Comparison of ENCODE assay signal across 8 cellular contexts in genomic region chr15:37101634-37102314, GRCh38. TPM values are rescaled to one million over a fixed set of nuclear protein-coding genes. Genes with fewer than 3 reads are reported as not detected.
DNase-seq lines count a peak whose midpoint lies in the region; ATAC-seq and TF ChIP-seq lines count a peak whose summit lies in the region.

No MANE protein-coding gene starts in this region.

- no peak overlapping the region for H3K27ac Mint-ChIP-seq in activated T-helper 2 cell treated with anti-CD3 and anti-CD28 coated beads, Interferon-gamma antibody, Interleukin-2, Interleukin-4, amounts not matched to agents 10 μg/mL and 5 μg/mL and 100 μg/mL, durations not matched to agents 14 hours and 24 hours and 36 hours

- DNase-seq in GM10266 (ENCODE audit: extremely low spot score) (peak; percentile 76), NCI-H2227 treated with DMSO at 0.1 percent for 48 hours (lab: John Stamatoyannopoulos, UW) (peak; percentile 32), Right ventricle myocardium inferior (ENCODE audit: missing footprints) (peak; percentile 85), omental fat pad (ENCODE audit: low spot score) (no peak), superior temporal gyrus (ENCODE audit: extremely low spot score) (no peak)
- no peak for DNase-seq in activated T-helper 2 cell treated with anti-CD3 and anti-CD28 coated beads, Interferon-gamma antibody, Interleukin-2, Interleukin-4, amounts not matched to agents 10 μg/mL and 5 μg/mL and 100 μg/mL, durations not matched to agents 14 hours and 24 hours and 36 hours (ENCODE audit: low spot score)

- peaks cover 7% of the 10 kb centered on the region for H3K36me3 Mint-ChIP-seq in activated T-helper 2 cell treated with anti-CD3 and anti-CD28 coated beads, Interferon-gamma antibody, Interleukin-2, Interleukin-4, amounts not matched to agents 10 μg/mL and 5 μg/mL and 100 μg/mL, durations not matched to agents 14 hours and 24 hours and 36 hours (ENCODE audit: low read depth)

- H3K27ac ChIP-seq in 22Rv1 = peak overlapping the region; percentile 71

- H3K9me3 Mint-ChIP-seq in activated T-helper 2 cell treated with anti-CD3 and anti-CD28 coated beads, Interferon-gamma antibody, Interleukin-2, Interleukin-4, amounts not matched to agents 10 μg/mL and 5 μg/mL and 100 μg/mL, durations not matched to agents 14 hours and 24 hours and 36 hours = peaks cover 6% of the 10 kb centered on the region

- peaks cover 23% of the 10 kb centered on the region for H3K4me1 Mint-ChIP-seq in activated T-helper 2 cell treated with anti-CD3 and anti-CD28 coated beads, Interferon-gamma antibody, Interleukin-2, Interleukin-4, amounts not matched to agents 10 μg/mL and 5 μg/mL and 100 μg/mL, durations not matched to agents 14 hours and 24 hours and 36 hours (ENCODE audit: low read depth)

- TF ChIP-seq CTCF in 22Rv1 (IDR thresholded peaks at IDR 0.05) (no peak), GM10266 (IDR thresholded peaks at IDR 0.05; ENCODE audit: control insufficient read depth, insufficient read depth, low read depth, missing control alignments) (no peak), omental fat pad (IDR thresholded peaks at IDR 0.05) (no peak)

- intact Hi-C loops in activated T-helper 2 cell treated with anti-CD3 and anti-CD28 coated beads, Interferon-gamma antibody, Interleukin-2, Interleukin-4, amounts not matched to agents 10 μg/mL and 5 μg/mL and 100 μg/mL, durations not matched to agents 14 hours and 24 hours and 36 hours (cut with micrococcal nuclease) = loop anchor here (10.0 kb wide), 1 partner anchor 1153 kb away; the partner anchor contains the start of gene SPRED1
- intact Hi-C loops in Right ventricle myocardium inferior (cut with DNase I) = loop anchor here (5.0 to 10.0 kb wide), 4 partner anchors 307 to 1349 kb away; no protein-coding TSS in a partner anchor

- H3K4me3 Mint-ChIP-seq in activated T-helper 2 cell treated with anti-CD3 and anti-CD28 coated beads, Interferon-gamma antibody, Interleukin-2, Interleukin-4, amounts not matched to agents 10 μg/mL and 5 μg/mL and 100 μg/mL, durations not matched to agents 14 hours and 24 hours and 36 hours (ENCODE audit: low read depth) = peak overlapping the region; percentile 83

- H3K27me3 Mint-ChIP-seq in activated T-helper 2 cell treated with anti-CD3 and anti-CD28 coated beads, Interferon-gamma antibody, Interleukin-2, Interleukin-4, amounts not matched to agents 10 μg/mL and 5 μg/mL and 100 μg/mL, durations not matched to agents 14 hours and 24 hours and 36 hours (ENCODE audit: low read depth) = peaks cover 93% of the 10 kb centered on the region

- ATAC-seq in HG02884 (IDR thresholded peaks at IDR 0.05; ENCODE audit: unreplicated experiment) (peak; percentile 37), Right ventricle myocardium inferior (peak; percentile 70), omental fat pad (ENCODE audit: low FRiP score) (peak; percentile 71)

RNA-seq across cellular contexts. Expression of gene MEIS2, which starts 1.4 kb away (rescaled TPM):
- total RNA-seq in activated T-helper 2 cell treated with anti-CD3 and anti-CD28 coated beads, Interferon-gamma antibody, Interleukin-2, Interleukin-4, amounts not matched to agents 10 μg/mL and 5 μg/mL and 100 μg/mL, durations not matched to agents 14 hours and 24 hours and 36 hours = not detected in 2 replicates
- total RNA-seq in Right ventricle myocardium inferior (45.4 TPM), omental fat pad (10 to 100 TPM; 28.3 to 87.5 (median 42.2) TPM)

Comparison
In these comparisons a context has a peak if more than half of its experiments do, and no peak if none do; other contexts are left out.
1. DNase-seq: peak in GM10266 (single experiment), NCI-H2227 treated with DMSO at 0.1 percent for 48 hours (single experiment) and Right ventricle myocardium inferior (single experiment); none in activated T-helper 2 cell treated with anti-CD3 and anti-CD28 coated beads, Interferon-gamma antibody, Interleukin-2, Interleukin-4, amounts not matched to agents 10 μg/mL and 5 μg/mL and 100 μg/mL, durations not matched to agents 14 hours and 24 hours and 36 hours (single experiment), omental fat pad (single experiment) and superior temporal gyrus (single experiment).
2. RNA of gene MEIS2, which starts 1.4 kb away (total RNA-seq): 45.4 TPM in Right ventricle myocardium inferior (single experiment) and 28.3 to 87.5 TPM in omental fat pad; not detected in activated T-helper 2 cell treated with anti-CD3 and anti-CD28 coated beads, Interferon-gamma antibody, Interleukin-2, Interleukin-4, amounts not matched to agents 10 μg/mL and 5 μg/mL and 100 μg/mL, durations not matched to agents 14 hours and 24 hours and 36 hours; every median in the first group is over 10 times any median in the second.
3. Peak in every context shown above with its lines, with median percentiles within 50 percentile points of each other: ATAC-seq.